ENCODE assay signal across 8 cellular contexts in genomic region chr2:199979841-199980628, GRCh38. TPM values are rescaled to one million over a fixed set of nuclear protein-coding genes. Genes with fewer than 3 reads are reported as not detected.
DNase-seq lines count a peak whose midpoint lies in the region; ATAC-seq, FAIRE-seq and TF ChIP-seq lines count a peak whose summit lies in the region.

No MANE protein-coding gene starts in this region.

- no peaks in the 10 kb centered on the region for H3K9me3 Mint-ChIP-seq in activated naive CD4-positive, alpha-beta T cell treated with anti-CD3 and anti-CD28 coated beads, Interleukin-2, amount 10 ng/mL, durations not matched to agents 7 days and 5 days
- H3K9me3 Mint-ChIP-seq in type B pancreatic cell: no peaks in the 10 kb centered on the region

- H3K9me3 ChIP-seq in Karpas-422 (ENCODE audit: low read length): no peaks in the 10 kb centered on the region

- ATAC-seq in SK-N-SH treated with all-trans-retinoic acid at 6 μM for 48 hours: peak; percentile 85
- ATAC-seq in Right ventricle myocardium superior (ENCODE audit: poor library complexity): peak; percentile 92

- no peaks in the 10 kb centered on the region for H3K27me3 ChIP-seq in Karpas-422 (ENCODE audit: low read length)

- intact Hi-C loops in Right ventricle myocardium superior (cut with DNase I): loop anchor here (5.0 to 10.0 kb wide), 2 partner anchors 502 to 725 kb away; no protein-coding TSS in a partner anchor
- intact Hi-C loops in posterior cingulate gyrus (cut with DNase I): loop anchor here (1.0 to 5.0 kb wide), 2 partner anchors 501 to 722 kb away; no protein-coding TSS in a partner anchor

- DNase-seq in GM13976 (ENCODE audit: low spot score): peak; percentile 37
- DNase-seq in Karpas-422: peak; percentile 91
- DNase-seq in activated naive CD4-positive, alpha-beta T cell treated with anti-CD3 and anti-CD28 coated beads, Interleukin-2, amount 10 ng/mL, durations not matched to agents 7 days and 5 days: peak; percentile 88
- peak; percentile 90 for DNase-seq in Right ventricle myocardium superior
- peak; percentile 66 to 97 (median 90) for DNase-seq in posterior cingulate gyrus
- DNase-seq in type B pancreatic cell (ENCODE audit: extremely low spot score, unreplicated experiment): peak; percentile 85

- TF ChIP-seq CTCF in GM13976 (IDR thresholded peaks at IDR 0.05; ENCODE audit: borderline replicate concordance, control extremely low read depth, extremely low read depth, insufficient read depth, missing control alignments) (peak; percentile 76), type B pancreatic cell (conservative IDR thresholded peaks at IDR 0.05) (peak; percentile 98)

- peaks cover 3% of the 10 kb centered on the region for H3K27me3 Mint-ChIP-seq in activated naive CD4-positive, alpha-beta T cell treated with anti-CD3 and anti-CD28 coated beads, Interleukin-2, amount 10 ng/mL, durations not matched to agents 7 days and 5 days
- H3K27me3 Mint-ChIP-seq in type B pancreatic cell: no peaks in the 10 kb centered on the region

- H3K36me3 Mint-ChIP-seq in activated naive CD4-positive, alpha-beta T cell treated with anti-CD3 and anti-CD28 coated beads, Interleukin-2, amount 10 ng/mL, durations not matched to agents 7 days and 5 days: no peaks in the 10 kb centered on the region
- no peaks in the 10 kb centered on the region for H3K36me3 Mint-ChIP-seq in type B pancreatic cell

- H3K79me2 ChIP-seq in Karpas-422 (ENCODE audit: low read length): no peaks in the 10 kb centered on the region

- no peak overlapping the region for H2AFZ ChIP-seq in Karpas-422 (ENCODE audit: low read length)

- peak; percentile 87 for FAIRE-seq in A204.1 (lab: Jason Lieb, UNC)

- H3K4me1 ChIP-seq in Karpas-422 (ENCODE audit: low read length): no peaks in the 10 kb centered on the region

- H3K36me3 ChIP-seq in Karpas-422 (ENCODE audit: insufficient read depth, low read length): no peaks in the 10 kb centered on the region

- H3K4me1 Mint-ChIP-seq in activated naive CD4-positive, alpha-beta T cell treated with anti-CD3 and anti-CD28 coated beads, Interleukin-2, amount 10 ng/mL, durations not matched to agents 7 days and 5 days: peaks cover 22% of the 10 kb centered on the region
- peaks cover 24% of the 10 kb centered on the region for H3K4me1 Mint-ChIP-seq in type B pancreatic cell (ENCODE audit: unreplicated experiment)

- no peak overlapping the region for H3K27ac ChIP-seq in Karpas-422 (ENCODE audit: low read length)

- in situ Hi-C loops in GM13976 (cut with MboI; ENCODE audit: low sequenced_read_pairs, unreplicated experiment): loop anchor here (10.0 kb wide), 1 partner anchor 725 kb away; no protein-coding TSS in a partner anchor

- CTCF ChIA-PET in activated naive CD4-positive, alpha-beta T cell treated with anti-CD3 and anti-CD28 coated beads, Interleukin-2, amount 10 ng/mL, durations not matched to agents 7 days and 5 days (lab: Charles Lee): interaction anchor here (0.8 to 2.4 kb wide), 19 partner anchors 9 to 732 kb away, joined by 3 to 27 read pairs (median 4); no protein-coding TSS in a partner anchor

- no peak overlapping the region for H3K4me3 ChIP-seq in Karpas-422 (ENCODE audit: low read length)

- H4K20me1 ChIP-seq in Karpas-422 (ENCODE audit: insufficient read depth, low read depth, low read length): no peaks in the 10 kb centered on the region

- no peaks in the 10 kb centered on the region for H3K9me2 ChIP-seq in Karpas-422 (replicated peaks; ENCODE audit: insufficient read depth, low read length)

- no peak overlapping the region for H3K4me2 ChIP-seq in Karpas-422 (ENCODE audit: low read depth, low read length, poor library complexity, severe bottlenecking)

- no peak overlapping the region for H3K9ac ChIP-seq in Karpas-422 (ENCODE audit: low read length)

- no peak overlapping the region for H3K4me3 Mint-ChIP-seq in activated naive CD4-positive, alpha-beta T cell treated with anti-CD3 and anti-CD28 coated beads, Interleukin-2, amount 10 ng/mL, durations not matched to agents 7 days and 5 days
- H3K4me3 Mint-ChIP-seq in type B pancreatic cell: peak overlapping the region; percentile 73

- no peak overlapping the region for H3K27ac Mint-ChIP-seq in activated naive CD4-positive, alpha-beta T cell treated with anti-CD3 and anti-CD28 coated beads, Interleukin-2, amount 10 ng/mL, durations not matched to agents 7 days and 5 days
- no peak overlapping the region for H3K27ac Mint-ChIP-seq in type B pancreatic cell

TF ChIP-seq in SK-N-SH treated with all-trans-retinoic acid at 6 μM for 48 hours, 23 proteins besides CTCF, POLR2A, EP300 and RAD21 (continues in another document):
- TF ChIP-seq ISL1 (CRISPR knock-in tag; IDR thresholded peaks at IDR 0.05) (no peak), ZFP30 (CRISPR knock-in tag; IDR thresholded peaks at IDR 0.05) (no peak), ARNTL (CRISPR knock-in tag; IDR thresholded peaks at IDR 0.05; ENCODE audit: borderline replicate concordance, low read depth) (no peak), CSRNP3 (CRISPR knock-in tag; IDR thresholded peaks at IDR 0.05) (no peak), RARB (CRISPR knock-in tag; IDR thresholded peaks at IDR 0.05) (no peak), CREB5 (CRISPR knock-in tag; IDR thresholded peaks at IDR 0.05; ENCODE audit: low read depth) (no peak), GLIS3 (CRISPR knock-in tag; IDR thresholded peaks at IDR 0.05) (no peak)
- TF ChIP-seq, protein P1, sequence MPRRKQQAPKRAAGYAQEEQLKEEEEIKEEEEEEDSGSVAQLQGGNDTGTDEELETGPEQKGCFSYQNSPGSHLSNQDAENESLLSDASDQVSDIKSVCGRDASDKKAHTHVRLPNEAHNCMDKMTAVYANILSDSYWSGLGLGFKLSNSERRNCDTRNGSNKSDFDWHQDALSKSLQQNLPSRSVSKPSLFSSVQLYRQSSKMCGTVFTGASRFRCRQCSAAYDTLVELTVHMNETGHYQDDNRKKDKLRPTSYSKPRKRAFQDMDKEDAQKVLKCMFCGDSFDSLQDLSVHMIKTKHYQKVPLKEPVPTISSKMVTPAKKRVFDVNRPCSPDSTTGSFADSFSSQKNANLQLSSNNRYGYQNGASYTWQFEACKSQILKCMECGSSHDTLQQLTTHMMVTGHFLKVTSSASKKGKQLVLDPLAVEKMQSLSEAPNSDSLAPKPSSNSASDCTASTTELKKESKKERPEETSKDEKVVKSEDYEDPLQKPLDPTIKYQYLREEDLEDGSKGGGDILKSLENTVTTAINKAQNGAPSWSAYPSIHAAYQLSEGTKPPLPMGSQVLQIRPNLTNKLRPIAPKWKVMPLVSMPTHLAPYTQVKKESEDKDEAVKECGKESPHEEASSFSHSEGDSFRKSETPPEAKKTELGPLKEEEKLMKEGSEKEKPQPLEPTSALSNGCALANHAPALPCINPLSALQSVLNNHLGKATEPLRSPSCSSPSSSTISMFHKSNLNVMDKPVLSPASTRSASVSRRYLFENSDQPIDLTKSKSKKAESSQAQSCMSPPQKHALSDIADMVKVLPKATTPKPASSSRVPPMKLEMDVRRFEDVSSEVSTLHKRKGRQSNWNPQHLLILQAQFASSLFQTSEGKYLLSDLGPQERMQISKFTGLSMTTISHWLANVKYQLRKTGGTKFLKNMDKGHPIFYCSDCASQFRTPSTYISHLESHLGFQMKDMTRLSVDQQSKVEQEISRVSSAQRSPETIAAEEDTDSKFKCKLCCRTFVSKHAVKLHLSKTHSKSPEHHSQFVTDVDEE (CRISPR knock-in tag; IDR thresholded peaks at IDR 0.05): no peak
- TF ChIP-seq, protein P2, sequence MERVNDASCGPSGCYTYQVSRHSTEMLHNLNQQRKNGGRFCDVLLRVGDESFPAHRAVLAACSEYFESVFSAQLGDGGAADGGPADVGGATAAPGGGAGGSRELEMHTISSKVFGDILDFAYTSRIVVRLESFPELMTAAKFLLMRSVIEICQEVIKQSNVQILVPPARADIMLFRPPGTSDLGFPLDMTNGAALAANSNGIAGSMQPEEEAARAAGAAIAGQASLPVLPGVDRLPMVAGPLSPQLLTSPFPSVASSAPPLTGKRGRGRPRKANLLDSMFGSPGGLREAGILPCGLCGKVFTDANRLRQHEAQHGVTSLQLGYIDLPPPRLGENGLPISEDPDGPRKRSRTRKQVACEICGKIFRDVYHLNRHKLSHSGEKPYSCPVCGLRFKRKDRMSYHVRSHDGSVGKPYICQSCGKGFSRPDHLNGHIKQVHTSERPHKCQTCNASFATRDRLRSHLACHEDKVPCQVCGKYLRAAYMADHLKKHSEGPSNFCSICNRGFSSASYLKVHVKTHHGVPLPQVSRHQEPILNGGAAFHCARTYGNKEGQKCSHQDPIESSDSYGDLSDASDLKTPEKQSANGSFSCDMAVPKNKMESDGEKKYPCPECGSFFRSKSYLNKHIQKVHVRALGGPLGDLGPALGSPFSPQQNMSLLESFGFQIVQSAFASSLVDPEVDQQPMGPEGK (CRISPR knock-in tag; IDR thresholded peaks at IDR 0.05; ENCODE audit: borderline replicate concordance): no peak

RNA-seq across cellular contexts. Expression of gene MAIP1, which starts 24.7 kb away (rescaled TPM):
- total RNA-seq in Karpas-422 (2014; rRNA removed; shearing (Covaris generic); ENCODE audit: low replicate concordance): 10.8 and 26.9 TPM in 2 replicates
- 28.2 TPM for total RNA-seq in Right ventricle myocardium superior
- total RNA-seq in type B pancreatic cell (ENCODE audit: low replicate concordance): 20.4 and 22.2 TPM in 2 replicates

RNA-seq across cellular contexts. Expression of gene TYW5, which starts 24.7 kb away (rescaled TPM):
- 7.5 and 10.5 TPM in 2 replicates for total RNA-seq in Karpas-422 (2014; rRNA removed; shearing (Covaris generic); ENCODE audit: low replicate concordance)
- total RNA-seq in Right ventricle myocardium superior (2.7 TPM), type B pancreatic cell (ENCODE audit: low replicate concordance) (7.0 and 11.0 TPM in 2 replicates)

Comparison
In these comparisons a context has a peak if more than half of its experiments do, and no peak if none do; other contexts are left out.
1. DNase-seq: peak in every context shown above with its lines; median percentile 91 in Karpas-422; 90 in posterior cingulate gyrus; 90 in Right ventricle myocardium superior; 88 in activated naive CD4-positive, alpha-beta T cell treated with anti-CD3 and anti-CD28 coated beads, Interleukin-2, amount 10 ng/mL, durations not matched to agents 7 days and 5 days; 85 in type B pancreatic cell; 37 in GM13976.